Comparison of ENCODE assay signal across 8 cellular contexts in genomic region chr17:40818343-40818732, GRCh38. TPM values are rescaled to one million over a fixed set of nuclear protein-coding genes. Genes with fewer than 3 reads are reported as not detected.
DNase-seq lines count a peak whose midpoint lies in the region; ATAC-seq, FAIRE-seq and TF ChIP-seq lines count a peak whose summit lies in the region.

No MANE protein-coding gene starts in this region.

- H3K36me3 ChIP-seq in HUES6 (ENCODE audit: control insufficient read depth, insufficient read depth, low read length) (peaks cover 7% of the 10 kb centered on the region; the same call in 1 of the 2 replicates), bronchial epithelial cell (ENCODE audit: control insufficient read depth, insufficient read depth, low read length) (peaks cover 3% of the 10 kb centered on the region), mucosa of descending colon (ENCODE audit: low read depth) (no peaks in the 10 kb centered on the region)

- H3K9me3 ChIP-seq in HUES6 (ENCODE audit: control insufficient read depth, insufficient read depth, low read depth, low read length) = no peaks in the 10 kb centered on the region
- no peaks in the 10 kb centered on the region for H3K9me3 ChIP-seq in mucosa of descending colon

- TF ChIP-seq CTCF in 22Rv1 (IDR thresholded peaks at IDR 0.05) = no peak
- no peak for TF ChIP-seq CTCF in bronchial epithelial cell (IDR thresholded peaks at IDR 0.05; ENCODE audit: insufficient read depth, low read length, severe bottlenecking)
- no peak for TF ChIP-seq CTCF in mucosa of descending colon (IDR thresholded peaks at IDR 0.05)

- no peak for DNase-seq in bronchial epithelial cell (ENCODE audit: low read depth)
- no peak for DNase-seq in mucosa of descending colon
- no peak for DNase-seq in NCI-H524 (lab: John Stamatoyannopoulos, UW)
- no peak for DNase-seq in NCI-H2171 treated with DMSO at 0.1 percent for 48 hours (lab: John Stamatoyannopoulos, UW)

- H3K9ac ChIP-seq in HUES6 (ENCODE audit: low read length) = peak overlapping the region; percentile 60

- intact Hi-C loops in mucosa of descending colon (cut with DNase I, micrococcal nuclease) = no loop called here

- ATAC-seq in mucosa of descending colon (no peak), GM18520 (IDR thresholded peaks at IDR 0.05; ENCODE audit: unreplicated experiment) (no peak), HG03139 (IDR thresholded peaks at IDR 0.05; ENCODE audit: unreplicated experiment) (no peak)

- H3K27me3 ChIP-seq in HUES6 (ENCODE audit: control insufficient read depth, insufficient read depth, low read length) (peaks cover 27% of the 10 kb centered on the region), bronchial epithelial cell (ENCODE audit: control insufficient read depth, insufficient read depth, low read length) (no peaks in the 10 kb centered on the region)

- FAIRE-seq in bronchial epithelial cell (lab: Jason Lieb, UNC) = no peak

- H3K27ac ChIP-seq in 22Rv1 (peak overlapping the region; percentile 81), HUES6 (ENCODE audit: low read depth, low read length) (peak overlapping the region; percentile 48; the same call in 1 of the 2 replicates)

- H3K4me3 ChIP-seq in HUES6 (ENCODE audit: low read depth, low read length) (peak overlapping the region; percentile 80), bronchial epithelial cell (ENCODE audit: low read depth, low read length) (peak overlapping the region; percentile 60), mucosa of descending colon (peak overlapping the region; percentile 46)

- H3K4me1 ChIP-seq in HUES6 (ENCODE audit: control insufficient read depth, insufficient read depth, low read length) (no peaks in the 10 kb centered on the region), mucosa of descending colon (ENCODE audit: low read depth) (no peaks in the 10 kb centered on the region)

RNA-seq across cellular contexts. Expression of gene KRT10, which starts 4.1 kb away (rescaled TPM):
- 5.8 and 6.3 TPM in 2 replicates for total RNA-seq in bronchial epithelial cell
- 10 to 100 TPM; 24.5 to 33.1 (median 26.4) TPM for total RNA-seq in mucosa of descending colon

RNA-seq across cellular contexts. Expression of gene KRT28, which starts 18.6 kb away (rescaled TPM):
- not detected in 2 replicates for total RNA-seq in bronchial epithelial cell
- not detected for total RNA-seq in mucosa of descending colon

RNA-seq across cellular contexts. Expression of gene KRT27, which starts 36.0 kb away (rescaled TPM):
- not detected in 2 replicates for total RNA-seq in bronchial epithelial cell
- not detected for total RNA-seq in mucosa of descending colon

RNA-seq across cellular contexts. Expression of gene KRT26, which starts 46.3 kb away (rescaled TPM):
- total RNA-seq in bronchial epithelial cell (not detected in 2 replicates), mucosa of descending colon (not detected)

RNA-seq across cellular contexts. Expression of gene KRT12, which starts 48.7 kb away (rescaled TPM):
- total RNA-seq in bronchial epithelial cell (not detected in 2 replicates), mucosa of descending colon (1 to 10 TPM in 2 of 3 donors, under 1 TPM in 1; 0.80 to 6.0 (median 2.5) TPM)
